11 cellular contexts compared by ENCODE assay signal in genomic region chr5:150349681-150350275, GRCh38. TPM values are rescaled to one million over a fixed set of nuclear protein-coding genes. Genes with fewer than 3 reads are reported as not detected.
"Had no signal": no experiment of that assay in that cellular context is flagged by ENCODE, and none has a peak within 500 bp of the region (broad histone marks: within the 10 kb centered on the region; RNA-seq: fewer than 3 reads in every experiment).

No MANE protein-coding gene starts in this region.

- H3K4me3 Mint-ChIP-seq: activated naive CD8-positive, alpha-beta T cell; T-helper 1 cell treated with Interleukin-12 subunit alpha and Interleukin-12 subunit beta and Interleukin-4 antibody, amounts not matched to agents 30 μg/mL and 1 μg/mL, for 36 hours had no signal

- H3K9me3 ChIP-seq: left ventricle myocardium inferior, mucosa of descending colon, ovary, psoas muscle, tibial artery had no signal

- H3K27me3 Mint-ChIP-seq: activated naive CD8-positive, alpha-beta T cell; naive thymus-derived CD8-positive, alpha-beta T cell had no signal

- H3K27me3 ChIP-seq: cardiac muscle cell, ovary, tibial artery had no signal

- H3K9me3 Mint-ChIP-seq: activated T-helper 1 cell treated with anti-CD3 and anti-CD28 coated beads, Interleukin-12 subunit alpha, Interleukin-12 subunit beta, Interleukin-2, Interleukin-4 antibody, amounts not matched to agents 30 ng/mL and 10 ng/mL and 1 ng/mL, durations not matched to agents 14 hours and 24 hours and 36 hours; naive thymus-derived CD8-positive, alpha-beta T cell; T-helper 1 cell treated with Interleukin-12 subunit alpha and Interleukin-12 subunit beta and Interleukin-4 antibody, amounts not matched to agents 30 μg/mL and 1 μg/mL, for 36 hours had no signal

- H3K27ac ChIP-seq: cardiac muscle cell, left ventricle myocardium inferior, ovary, psoas muscle, tibial artery had no signal

- H3K4me3 ChIP-seq: cardiac muscle cell, left ventricle myocardium inferior, mucosa of descending colon, ovary, psoas muscle, tibial artery had no signal

- FAIRE-seq: colon had no signal

- H3K36me3 ChIP-seq: cardiac muscle cell, left ventricle myocardium inferior, ovary, tibial artery had no signal

- H3K36me3 Mint-ChIP-seq: activated naive CD8-positive, alpha-beta T cell; naive thymus-derived CD8-positive, alpha-beta T cell had no signal

- H3K4me1 ChIP-seq: tibial artery had no signal

RNA-seq across cellular contexts. Expression of gene ARSI, which starts 47.1 kb away (rescaled TPM):
- total RNA-seq: activated T-helper 1 cell treated with anti-CD3 and anti-CD28 coated beads, Interleukin-12 subunit alpha, Interleukin-12 subunit beta, Interleukin-2, Interleukin-4 antibody, amounts not matched to agents 30 ng/mL and 10 ng/mL and 1 ng/mL, durations not matched to agents 14 hours and 24 hours and 36 hours; naive thymus-derived CD8-positive, alpha-beta T cell had no signal
- polyA plus RNA-seq: naive thymus-derived CD8-positive, alpha-beta T cell; psoas muscle had no signal
